11 cellular contexts compared by ENCODE assay signal in genomic region chr1:218718977-218719376, GRCh38.
"Had no signal": no experiment of that assay in that cellular context is flagged by ENCODE, and none has a peak within 500 bp of the region (broad histone marks: within the 10 kb centered on the region; RNA-seq: fewer than 3 reads in every experiment).

No MANE protein-coding gene starts in this region.

- H3K36me3 ChIP-seq: colonic mucosa had no signal

- H3K27me3 ChIP-seq: colonic mucosa had no signal

- H3K4me3 ChIP-seq: colonic mucosa had no signal

- H3K4me1 ChIP-seq: colonic mucosa had no signal

- DNase-seq: activated naive CD4-positive, alpha-beta T cell treated with anti-CD3 and anti-CD28 coated beads, Interleukin-2, amount 50 U/mL, for 16 hours; activated T-cell treated with anti-CD3 and anti-CD28 coated beads, Interleukin-2, amount 50 U/mL, for 1 hour; amniotic stem cell; colonic mucosa; effector CD8-positive, alpha-beta T cell; left ventricle myocardium superior; mesendoderm; stimulated activated CD4-positive, alpha-beta T cell treated with anti-CD3 and anti-CD28 coated beads, Interleukin-15, amount 100 ng/mL, for 24 hours; stimulated activated CD4-positive, alpha-beta T cell treated with anti-CD3 and anti-CD28 coated beads, Interleukin-4, amount 100 ng/mL, for 24 hours; stimulated activated naive CD8-positive, alpha-beta T cell treated with anti-CD3 and anti-CD28 coated beads, Interleukin-15, amount 100 ng/mL, for 72 hours; T-helper 17 cell had no signal

- ATAC-seq: left ventricle myocardium superior; stimulated activated naive CD8-positive, alpha-beta T cell treated with anti-CD3 and anti-CD28 coated beads, Interleukin-15, amount 100 ng/mL, for 72 hours; T-helper 17 cell had no signal

- H3K27ac ChIP-seq: colonic mucosa had no signal

- H3K9me3 ChIP-seq: colonic mucosa had no signal
